In genomic region chr17:67217446-67217845, GRCh38 we compare ENCODE assay signal across 1 cellular context.
TF ChIP-seq lines count a peak whose summit lies in the region.

No MANE protein-coding gene starts in this region.

TF ChIP-seq in K562, 482 proteins besides CTCF, POLR2A, EP300 and RAD21 (continued from another document and continues in another):
- TF ChIP-seq ZNF318 (IDR thresholded peaks at IDR 0.05; ENCODE audit: borderline replicate concordance in 1 of 2, low read depth in 1 of 2) (no peak), NEUROD1 (IDR thresholded peaks at IDR 0.05; ENCODE audit: borderline replicate concordance, low read depth, low read length, partially characterized antibody) (no peak), ZNF3 (CRISPR knock-in tag; IDR thresholded peaks at IDR 0.05) (no peak), VEZF1 (CRISPR knock-in tag; IDR thresholded peaks at IDR 0.05) (0 out of 2 replicates have a peak, but pooled peaks have one; percentile 17), RBM15 (IDR thresholded peaks at IDR 0.05; ENCODE audit: insufficient read depth, low read length) (no peak), ZNF253 (CRISPR knock-in tag; conservative IDR thresholded peaks at IDR 0.05) (no peak), TAF7 (tag; IDR thresholded peaks at IDR 0.05) (no peak), ZNF175 (CRISPR knock-in tag; IDR thresholded peaks at IDR 0.05; ENCODE audit: low read depth) (no peak), ZBTB7A (IDR thresholded peaks at IDR 0.05; ENCODE audit: borderline replicate concordance, control insufficient read depth, low read depth, low read length) (no peak), ZNF436 (CRISPR knock-in tag; IDR thresholded peaks at IDR 0.05) (no peak), ELF2 (CRISPR knock-in tag; IDR thresholded peaks at IDR 0.05) (no peak), ZNF830 (CRISPR knock-in tag; IDR thresholded peaks at IDR 0.05) (no peak), FOXA3 (CRISPR knock-in tag; conservative IDR thresholded peaks at IDR 0.05 in 1 of 2, IDR thresholded peaks at IDR 0.05 in 1 of 2) (peak in 1 of 2 experiments; percentile 81; a peak in 1 of 4 replicates), TEAD4 (IDR thresholded peaks at IDR 0.05; ENCODE audit: low read length) (peak; percentile 76), TEAD4 (CRISPR knock-in tag; IDR thresholded peaks at IDR 0.05; ENCODE audit: borderline replicate concordance) (no peak; the same call in 1 of the 2 replicates), PTBP1 (IDR thresholded peaks at IDR 0.05; ENCODE audit: low read depth, low read length) (no peak), SMAD3 (CRISPR knock-in tag; conservative IDR thresholded peaks at IDR 0.05) (no peak), ZNF408 (CRISPR knock-in tag; IDR thresholded peaks at IDR 0.05; ENCODE audit: low read depth) (no peak), BRF2 (IDR thresholded peaks at IDR 0.05; ENCODE audit: borderline replicate concordance, insufficient read depth, insufficient read length) (no peak), KAT8 (IDR thresholded peaks at IDR 0.05; ENCODE audit: low read depth) (no peak), NRF1 (conservative IDR thresholded peaks at IDR 0.05 in 1 of 2, IDR thresholded peaks at IDR 0.05 in 1 of 2) (no peak), USF1 (CRISPR knock-in tag; IDR thresholded peaks at IDR 0.05) (no peak), PYGO2 (tag; IDR thresholded peaks at IDR 0.05) (no peak), CUX1 (CRISPR knock-in tag; IDR thresholded peaks at IDR 0.05) (no peak), POLR2AphosphoS5 (IDR thresholded peaks at IDR 0.05; ENCODE audit: control insufficient read depth, insufficient read depth, low read depth, low read length) (peak; percentile 64; the same call in 1 of the 2 replicates), NFATC3 (IDR thresholded peaks at IDR 0.05) (no peak), PRPF4 (IDR thresholded peaks at IDR 0.05; ENCODE audit: insufficient read depth, low read depth, low read length, poor library complexity, severe bottlenecking) (no peak), SREBF1 (IDR thresholded peaks at IDR 0.05; ENCODE audit: borderline replicate concordance, low read depth, low read length) (no peak), ZNF551 (CRISPR knock-in tag; IDR thresholded peaks at IDR 0.05) (no peak), BCL6 (CRISPR knock-in tag; IDR thresholded peaks at IDR 0.05) (no peak), GATA2 (CRISPR knock-in tag; IDR thresholded peaks at IDR 0.05) (peak; percentile 45; the same call in 1 of the 2 replicates), EGR1 (conservative IDR thresholded peaks at IDR 0.05) (no peak), SLC30A9 (CRISPR knock-in tag; IDR thresholded peaks at IDR 0.05) (no peak), RBM14 (IDR thresholded peaks at IDR 0.05; ENCODE audit: borderline replicate concordance, insufficient read depth, low read depth, low read length) (no peak), NFE2L1 (tag; IDR thresholded peaks at IDR 0.05; ENCODE audit: borderline replicate concordance, low read depth) (no peak), ZNF766 (CRISPR knock-in tag; conservative IDR thresholded peaks at IDR 0.05) (no peak)
- TF ChIP-seq, protein P1, sequence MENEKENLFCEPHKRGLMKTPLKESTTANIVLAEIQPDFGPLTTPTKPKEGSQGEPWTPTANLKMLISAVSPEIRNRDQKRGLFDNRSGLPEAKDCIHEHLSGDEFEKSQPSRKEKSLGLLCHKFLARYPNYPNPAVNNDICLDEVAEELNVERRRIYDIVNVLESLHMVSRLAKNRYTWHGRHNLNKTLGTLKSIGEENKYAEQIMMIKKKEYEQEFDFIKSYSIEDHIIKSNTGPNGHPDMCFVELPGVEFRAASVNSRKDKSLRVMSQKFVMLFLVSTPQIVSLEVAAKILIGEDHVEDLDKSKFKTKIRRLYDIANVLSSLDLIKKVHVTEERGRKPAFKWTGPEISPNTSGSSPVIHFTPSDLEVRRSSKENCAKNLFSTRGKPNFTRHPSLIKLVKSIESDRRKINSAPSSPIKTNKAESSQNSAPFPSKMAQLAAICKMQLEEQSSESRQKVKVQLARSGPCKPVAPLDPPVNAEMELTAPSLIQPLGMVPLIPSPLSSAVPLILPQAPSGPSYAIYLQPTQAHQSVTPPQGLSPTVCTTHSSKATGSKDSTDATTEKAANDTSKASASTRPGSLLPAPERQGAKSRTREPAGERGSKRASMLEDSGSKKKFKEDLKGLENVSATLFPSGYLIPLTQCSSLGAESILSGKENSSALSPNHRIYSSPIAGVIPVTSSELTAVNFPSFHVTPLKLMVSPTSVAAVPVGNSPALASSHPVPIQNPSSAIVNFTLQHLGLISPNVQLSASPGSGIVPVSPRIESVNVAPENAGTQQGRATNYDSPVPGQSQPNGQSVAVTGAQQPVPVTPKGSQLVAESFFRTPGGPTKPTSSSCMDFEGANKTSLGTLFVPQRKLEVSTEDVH (IDR thresholded peaks at IDR 0.05; ENCODE audit: low read depth, partially characterized antibody): no peak
- TF ChIP-seq, protein P2, sequence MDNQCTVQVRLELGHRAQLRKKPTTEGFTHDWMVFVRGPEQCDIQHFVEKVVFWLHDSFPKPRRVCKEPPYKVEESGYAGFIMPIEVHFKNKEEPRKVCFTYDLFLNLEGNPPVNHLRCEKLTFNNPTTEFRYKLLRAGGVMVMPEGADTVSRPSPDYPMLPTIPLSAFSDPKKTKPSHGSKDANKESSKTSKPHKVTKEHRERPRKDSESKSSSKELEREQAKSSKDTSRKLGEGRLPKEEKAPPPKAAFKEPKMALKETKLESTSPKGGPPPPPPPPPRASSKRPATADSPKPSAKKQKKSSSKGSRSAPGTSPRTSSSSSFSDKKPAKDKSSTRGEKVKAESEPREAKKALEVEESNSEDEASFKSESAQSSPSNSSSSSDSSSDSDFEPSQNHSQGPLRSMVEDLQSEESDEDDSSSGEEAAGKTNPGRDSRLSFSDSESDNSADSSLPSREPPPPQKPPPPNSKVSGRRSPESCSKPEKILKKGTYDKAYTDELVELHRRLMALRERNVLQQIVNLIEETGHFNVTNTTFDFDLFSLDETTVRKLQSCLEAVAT (IDR thresholded peaks at IDR 0.05): peak in 1 of 2 experiments; percentile 28; a peak in 1 of 4 replicates
- TF ChIP-seq, protein P3, sequence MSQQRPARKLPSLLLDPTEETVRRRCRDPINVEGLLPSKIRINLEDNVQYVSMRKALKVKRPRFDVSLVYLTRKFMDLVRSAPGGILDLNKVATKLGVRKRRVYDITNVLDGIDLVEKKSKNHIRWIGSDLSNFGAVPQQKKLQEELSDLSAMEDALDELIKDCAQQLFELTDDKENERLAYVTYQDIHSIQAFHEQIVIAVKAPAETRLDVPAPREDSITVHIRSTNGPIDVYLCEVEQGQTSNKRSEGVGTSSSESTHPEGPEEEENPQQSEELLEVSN (IDR thresholded peaks at IDR 0.05; ENCODE audit: borderline replicate concordance in 1 of 2, extremely low read depth in 1 of 2, insufficient read depth in 1 of 2, insufficient read length in 1 of 2, low read depth in 1 of 2, low read length in 1 of 2, poor library complexity in 1 of 2, severe bottlenecking in 1 of 2): peak in 1 of 2 experiments; percentile 66
